1 cellular context compared by ENCODE assay signal in genomic region chr16:28491080-28491969, GRCh38.
TF ChIP-seq lines count a peak whose summit lies in the region.

No MANE protein-coding gene starts in this region.

TF ChIP-seq in HepG2, 621 proteins besides CTCF, POLR2A, EP300 and RAD21 (continued from another document and continues in another):
- TF ChIP-seq ZNF646 (CRISPR knock-in tag; IDR thresholded peaks at IDR 0.05) (peak; percentile 55; the same call in 1 of the 2 replicates), PATZ1 (CRISPR knock-in tag; IDR thresholded peaks at IDR 0.05) (0 out of 2 replicates have a peak, but pooled peaks have one; percentile 5), ZNF326 (CRISPR knock-in tag; IDR thresholded peaks at IDR 0.05; ENCODE audit: borderline replicate concordance) (no peak), ZBTB3 (CRISPR knock-in tag; IDR thresholded peaks at IDR 0.05; ENCODE audit: borderline replicate concordance, low read depth) (0 out of 2 replicates have a peak, but pooled peaks have one; percentile 32), SNAPC4 (CRISPR knock-in tag; IDR thresholded peaks at IDR 0.05) (no peak), CBX1 (IDR thresholded peaks at IDR 0.05; ENCODE audit: low read depth) (no peak), SOX6 (IDR thresholded peaks at IDR 0.05) (no peak), SOX6 (CRISPR knock-in tag; IDR thresholded peaks at IDR 0.05) (peak; percentile 18; the same call in 1 of the 2 replicates), CENPBD1 (CRISPR knock-in tag; IDR thresholded peaks at IDR 0.05; ENCODE audit: borderline replicate concordance, low read depth) (no peak), TBL1XR1 (IDR thresholded peaks at IDR 0.05; ENCODE audit: borderline replicate concordance, low read length, partially characterized antibody) (no peak), RFX3 (CRISPR knock-in tag; IDR thresholded peaks at IDR 0.05) (no peak), ZNF891 (CRISPR knock-in tag; IDR thresholded peaks at IDR 0.05) (no peak; the same call in 1 of the 2 replicates), KDM1A (CRISPR knock-in tag; IDR thresholded peaks at IDR 0.05) (no peak), ATF4 (CRISPR knock-in tag; IDR thresholded peaks at IDR 0.05) (no peak), ZNF691 (CRISPR knock-in tag; IDR thresholded peaks at IDR 0.05; ENCODE audit: borderline replicate concordance, low read depth) (no peak), ZBTB39 (CRISPR knock-in tag; IDR thresholded peaks at IDR 0.05) (no peak), ZNF256 (CRISPR knock-in tag; conservative IDR thresholded peaks at IDR 0.05) (no peak), ZNF224 (CRISPR knock-in tag; IDR thresholded peaks at IDR 0.05) (no peak), ZNF230 (CRISPR knock-in tag; IDR thresholded peaks at IDR 0.05) (no peak), FOXO4 (CRISPR knock-in tag; conservative IDR thresholded peaks at IDR 0.05) (no peak), ZNF614 (CRISPR knock-in tag; IDR thresholded peaks at IDR 0.05; ENCODE audit: borderline replicate concordance) (no peak), CHD2 (IDR thresholded peaks at IDR 0.05; ENCODE audit: low read depth, low read length) (no peak), DRAP1 (CRISPR knock-in tag; IDR thresholded peaks at IDR 0.05) (no peak), ZC3H13 (CRISPR knock-in tag; IDR thresholded peaks at IDR 0.05) (no peak), MNT (IDR thresholded peaks at IDR 0.05) (no peak), GLMP (CRISPR knock-in tag; IDR thresholded peaks at IDR 0.05; ENCODE audit: borderline replicate concordance) (no peak), HMG20B (CRISPR knock-in tag; conservative IDR thresholded peaks at IDR 0.05) (no peak), ZNF10 (CRISPR knock-in tag; IDR thresholded peaks at IDR 0.05; ENCODE audit: borderline replicate concordance, low read depth) (no peak), RFXAP (CRISPR knock-in tag; IDR thresholded peaks at IDR 0.05; ENCODE audit: borderline replicate concordance) (no peak), ZBTB43 (CRISPR knock-in tag; conservative IDR thresholded peaks at IDR 0.05) (no peak; the same call in 1 of the 2 replicates)
